ENCODE assay signal across 1 cellular context in the genomic region with DNA sequence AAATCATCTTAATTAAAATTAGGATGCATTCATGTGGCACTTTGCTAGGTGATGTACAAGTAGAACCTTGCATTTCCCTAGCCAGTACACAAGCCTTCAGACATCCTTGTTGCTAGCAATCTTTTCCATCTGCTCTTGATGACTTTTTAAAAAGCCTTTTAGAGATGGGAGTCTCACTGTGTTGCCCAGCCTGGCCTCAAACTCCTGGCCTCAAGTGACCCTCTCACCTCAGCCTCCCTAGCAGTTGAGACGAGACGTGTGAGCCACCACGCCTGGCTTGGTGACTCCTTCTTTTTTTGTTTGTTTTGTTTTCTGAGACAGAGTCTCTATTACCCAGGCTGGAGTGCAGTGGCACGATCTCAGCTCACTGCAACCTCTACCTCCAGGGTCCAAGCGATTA.
TF ChIP-seq lines count a peak whose summit lies in the region.

No MANE protein-coding gene starts in this region.

TF ChIP-seq in IMR-90, 13 proteins besides CTCF, POLR2A, EP300 and RAD21:
- TF ChIP-seq MXI1 (IDR thresholded peaks at IDR 0.05; ENCODE audit: borderline replicate concordance, low read depth, low read length) (no peak), FOS (IDR thresholded peaks at IDR 0.05; ENCODE audit: low read depth, low read length) (no peak), NFE2L2 (IDR thresholded peaks at IDR 0.05; ENCODE audit: low read depth, low read length) (no peak), CEBPB (IDR thresholded peaks at IDR 0.05; ENCODE audit: low read depth, low read length) (no peak), RFX5 (IDR thresholded peaks at IDR 0.05; ENCODE audit: low read depth, low read length) (no peak), BHLHE40 (IDR thresholded peaks at IDR 0.05; ENCODE audit: low read depth, low read length) (no peak), MAZ (IDR thresholded peaks at IDR 0.05; ENCODE audit: borderline replicate concordance, low read depth, low read length) (no peak), CHD1 (IDR thresholded peaks at IDR 0.05; ENCODE audit: low read depth, low read length) (no peak), SMC3 (IDR thresholded peaks at IDR 0.05; ENCODE audit: low read depth, low read length) (no peak), MAFK (IDR thresholded peaks at IDR 0.05; ENCODE audit: low read depth, low read length) (no peak), RCOR1 (IDR thresholded peaks at IDR 0.05; ENCODE audit: insufficient replicate concordance, low read length) (no peak)
- TF ChIP-seq, protein P1, sequence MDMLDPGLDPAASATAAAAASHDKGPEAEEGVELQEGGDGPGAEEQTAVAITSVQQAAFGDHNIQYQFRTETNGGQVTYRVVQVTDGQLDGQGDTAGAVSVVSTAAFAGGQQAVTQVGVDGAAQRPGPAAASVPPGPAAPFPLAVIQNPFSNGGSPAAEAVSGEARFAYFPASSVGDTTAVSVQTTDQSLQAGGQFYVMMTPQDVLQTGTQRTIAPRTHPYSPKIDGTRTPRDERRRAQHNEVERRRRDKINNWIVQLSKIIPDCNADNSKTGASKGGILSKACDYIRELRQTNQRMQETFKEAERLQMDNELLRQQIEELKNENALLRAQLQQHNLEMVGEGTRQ (IDR thresholded peaks at IDR 0.05; ENCODE audit: low read depth, low read length): no peak
- TF ChIP-seq, protein P2, sequence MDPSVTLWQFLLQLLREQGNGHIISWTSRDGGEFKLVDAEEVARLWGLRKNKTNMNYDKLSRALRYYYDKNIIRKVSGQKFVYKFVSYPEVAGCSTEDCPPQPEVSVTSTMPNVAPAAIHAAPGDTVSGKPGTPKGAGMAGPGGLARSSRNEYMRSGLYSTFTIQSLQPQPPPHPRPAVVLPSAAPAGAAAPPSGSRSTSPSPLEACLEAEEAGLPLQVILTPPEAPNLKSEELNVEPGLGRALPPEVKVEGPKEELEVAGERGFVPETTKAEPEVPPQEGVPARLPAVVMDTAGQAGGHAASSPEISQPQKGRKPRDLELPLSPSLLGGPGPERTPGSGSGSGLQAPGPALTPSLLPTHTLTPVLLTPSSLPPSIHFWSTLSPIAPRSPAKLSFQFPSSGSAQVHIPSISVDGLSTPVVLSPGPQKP (IDR thresholded peaks at IDR 0.05; ENCODE audit: borderline replicate concordance, low read depth, low read length): no peak
